Comparison of ENCODE assay signal across 10 cellular contexts in genomic region chr16:1002399-1003161, GRCh38. TPM values are rescaled to one million over a fixed set of nuclear protein-coding genes. Genes with fewer than 3 reads are reported as not detected.
A peak's percentile ranks its signal among the peaks of the same experiment; 100 is the strongest.
DNase-seq lines count a peak whose midpoint lies in the region; ATAC-seq, FAIRE-seq and TF ChIP-seq lines count a peak whose summit lies in the region.
"Had no signal": no experiment of that assay in that cellular context is flagged by ENCODE, and none has a peak within 500 bp of the region (broad histone marks: within the 10 kb centered on the region; RNA-seq: fewer than 3 reads in every experiment).

No MANE protein-coding gene starts in this region.

- FAIRE-seq in H1 (lab: Jason Lieb, UNC): no peak

- TF ChIP-seq CTCF in activated CD8-positive, alpha-beta T cell treated with anti-CD3 and anti-CD28 coated beads for 36 hours (IDR thresholded peaks at IDR 0.05): no peak
- TF ChIP-seq CTCF in H1 (IDR thresholded peaks at IDR 0.05; ENCODE audit: control extremely low read depth in 1 of 3, insufficient read depth in 1 of 3, low read depth in 1 of 3, low read length in 3 of 3) (no peak), prostate gland (IDR thresholded peaks at IDR 0.05) (no peak)

- H3K27ac ChIP-seq in H1 (ENCODE audit: low read depth, low read length) (no peak overlapping the region), prostate gland (no peak overlapping the region)
- H3K27ac ChIP-seq: parathyroid adenoma had no signal

- H4K8ac ChIP-seq in H1 (ENCODE audit: extremely low read depth, insufficient read depth, low read length): peak overlapping the region; percentile 18; the same call in 1 of the 2 replicates

- no peak overlapping the region for H3K9ac ChIP-seq in H1 (replicated peaks in 1 of 4; ENCODE audit: extremely low read depth in 1 of 4, low read depth in 3 of 4, low read length in 3 of 4)
- H3K9ac ChIP-seq: parathyroid adenoma had no signal

- no peaks in the 10 kb centered on the region for H4K20me1 ChIP-seq in H1 (replicated peaks in 1 of 2; ENCODE audit: control insufficient read depth in 1 of 2, insufficient read depth in 2 of 2, low read length in 2 of 2)

- peak overlapping the region; percentile 61 for H3K27ac Mint-ChIP-seq in activated CD8-positive, alpha-beta T cell treated with anti-CD3 and anti-CD28 coated beads for 36 hours
- H3K27ac Mint-ChIP-seq: T-helper 1 cell treated with Interleukin-12 subunit alpha and Interleukin-12 subunit beta and Interleukin-4 antibody, amounts not matched to agents 30 μg/mL and 1 μg/mL, for 36 hours had no signal

- no peak overlapping the region for H4K5ac ChIP-seq in H1 (ENCODE audit: insufficient read length, low read depth, low read length)

- H2BK20ac ChIP-seq in H1 (ENCODE audit: low read length): no peak overlapping the region

- no peaks in the 10 kb centered on the region for H3K36me3 Mint-ChIP-seq in activated CD8-positive, alpha-beta T cell treated with anti-CD3 and anti-CD28 coated beads for 36 hours (ENCODE audit: low read depth)

- H3K18ac ChIP-seq in H1 (ENCODE audit: extremely low read depth, low read length): no peak overlapping the region; the same call in 1 of the 2 replicates

- H2BK12ac ChIP-seq in H1 (ENCODE audit: low read depth, low read length): no peak overlapping the region

- TF ChIP-seq RAD21 in H1 (IDR thresholded peaks at IDR 0.05 in 1 of 2, conservative IDR thresholded peaks at IDR 0.05 in 1 of 2; ENCODE audit: low read depth in 2 of 2, low read length in 2 of 2): no peak

- peak; percentile 69 for ATAC-seq in activated CD8-positive, alpha-beta T cell treated with anti-CD3 and anti-CD28 coated beads for 36 hours
- ATAC-seq in HG03521 (IDR thresholded peaks at IDR 0.05; ENCODE audit: unreplicated experiment) (no peak), GM18520 (IDR thresholded peaks at IDR 0.05; ENCODE audit: unreplicated experiment) (no peak)

- H3K4me1 Mint-ChIP-seq in activated CD8-positive, alpha-beta T cell treated with anti-CD3 and anti-CD28 coated beads for 36 hours (ENCODE audit: low read depth): peaks cover 53% of the 10 kb centered on the region

- no peak overlapping the region for H2BK5ac ChIP-seq in H1 (ENCODE audit: low read depth, low read length)

- no peak for TF ChIP-seq EP300 in H1 (IDR thresholded peaks at IDR 0.05; ENCODE audit: borderline replicate concordance in 1 of 2, low read depth in 2 of 2, low read length in 2 of 2)

- 93% methylated on average over 31 of the region's 46 CpGs; no CpG with 5 or more reads in 1 of the 2 experiments for WGBS in H1 (ENCODE audit: extremely low coverage in 1 of 2, insufficient coverage in 1 of 2, insufficient read length in 1 of 2, insufficient replicate concordance in 2 of 2, low coverage in 1 of 2, low lambda C conversion rate in 2 of 2, missing lambda C conversion rate in 1 of 2), 2 experiments
- WGBS in prostate gland: 69% methylated on average over 43 of the region's 46 CpGs

- no peak overlapping the region for H3K56ac ChIP-seq in H1 (replicated peaks; ENCODE audit: insufficient read length, low read depth, low read length)

- DNase-seq in NCI-H146 (lab: John Stamatoyannopoulos, UW) (peak; percentile 31), NCI-H146 treated with DMSO at 0.1 percent for 48 hours (lab: John Stamatoyannopoulos, UW; ENCODE audit: unreplicated experiment) (no peak), H1 (ENCODE audit: low read depth in 1 of 2, low spot score in 2 of 2) (no peak), prostate gland (ENCODE audit: low spot score) (no peak)
- peak; percentile 94 for DNase-seq in activated CD8-positive, alpha-beta T cell treated with anti-CD3 and anti-CD28 coated beads for 36 hours
- DNase-seq in stimulated activated CD4-positive, alpha-beta T cell treated with anti-CD3 and anti-CD28 coated beads, Interleukin-15, amount 100 ng/mL, for 1 hour (ENCODE audit: low read depth in 1 of 2, low spot score in 1 of 2): peak; percentile 39 to 64

- H3K79me1 ChIP-seq in H1 (ENCODE audit: low read depth, low read length): no peaks in the 10 kb centered on the region

- no peak overlapping the region for H2AK5ac ChIP-seq in H1 (ENCODE audit: low read depth, low read length)

- POLR2A ChIA-PET in activated CD8-positive, alpha-beta T cell treated with anti-CD3 and anti-CD28 coated beads for 36 hours (lab: Charles Lee): interaction anchor here (0.9 to 1.8 kb wide), 3 partner anchors 17 to 26 kb away, joined by 3 to 5 read pairs (median 4); partner anchors contain the start of gene SOX8
- POLR2A ChIA-PET in H1 (lab: Charles Lee; ENCODE audit: partially characterized antibody): no interaction called here

- H3K36me3 ChIP-seq in H1 (ENCODE audit: control insufficient read depth in 2 of 4, insufficient read depth in 4 of 4, low read length in 3 of 4) (no peaks in the 10 kb centered on the region), prostate gland (no peaks in the 10 kb centered on the region)

- no peaks in the 10 kb centered on the region for H3K27me3 Mint-ChIP-seq in activated CD8-positive, alpha-beta T cell treated with anti-CD3 and anti-CD28 coated beads for 36 hours

- H3K9me3 Mint-ChIP-seq in activated CD8-positive, alpha-beta T cell treated with anti-CD3 and anti-CD28 coated beads for 36 hours: no peaks in the 10 kb centered on the region
- H3K9me3 Mint-ChIP-seq: T-helper 1 cell treated with Interleukin-12 subunit alpha and Interleukin-12 subunit beta and Interleukin-4 antibody, amounts not matched to agents 30 μg/mL and 1 μg/mL, for 36 hours had no signal

- no peaks in the 10 kb centered on the region for H3K79me2 ChIP-seq in H1 (ENCODE audit: control insufficient read depth in 1 of 2, insufficient read depth in 2 of 2, low read length in 2 of 2)
- H3K79me2 ChIP-seq: parathyroid adenoma had no signal

- H2BK120ac ChIP-seq in H1 (replicated peaks; ENCODE audit: low read depth, low read length): no peak overlapping the region

- CTCF ChIA-PET in activated CD8-positive, alpha-beta T cell treated with anti-CD3 and anti-CD28 coated beads for 36 hours (lab: Charles Lee): interaction anchor here (1.8 kb wide), 1 partner anchor 55 kb away, joined by 5 read pairs; no protein-coding TSS in a partner anchor
- CTCF ChIA-PET in H1 (lab: Charles Lee; ENCODE audit: partially characterized antibody): interaction anchor here (1.1 kb wide), 1 partner anchor 54 kb away, joined by 3 read pairs; no protein-coding TSS in a partner anchor

- no peak overlapping the region for H2AFZ ChIP-seq in H1 (ENCODE audit: low read length)
- H2AFZ ChIP-seq: parathyroid adenoma had no signal

- H3K23me2 ChIP-seq in H1 (ENCODE audit: low read depth, low read length): no peaks in the 10 kb centered on the region

- no peak overlapping the region for H2BK15ac ChIP-seq in H1 (ENCODE audit: low read length)

- no peaks in the 10 kb centered on the region; a peak in 1 of 7 replicates for H3K4me1 ChIP-seq in H1 (replicated peaks in 1 of 4; ENCODE audit: control insufficient read depth in 3 of 4, insufficient read depth in 4 of 4, low read length in 3 of 4)
- no peaks in the 10 kb centered on the region for H3K4me1 ChIP-seq in prostate gland (replicated peaks)
- H3K4me1 ChIP-seq: parathyroid adenoma had no signal

- no peak overlapping the region for H4K91ac ChIP-seq in H1 (replicated peaks; ENCODE audit: insufficient read length, low read length)

- no peak overlapping the region for H3K4me2 ChIP-seq in H1 (ENCODE audit: insufficient read depth in 1 of 2, low read depth in 2 of 2, low read length in 2 of 2)

- TF ChIP-seq POLR2A in H1 (IDR thresholded peaks at IDR 0.05; ENCODE audit: control extremely low read depth in 1 of 2, low read depth in 2 of 2, low read length in 2 of 2): no peak
- TF ChIP-seq POLR2A in prostate gland (IDR thresholded peaks at IDR 0.05): no peak

- H3K23ac ChIP-seq in H1 (ENCODE audit: insufficient read length): no peak overlapping the region

- H3K27me3 ChIP-seq in H1 (replicated peaks in 1 of 4; ENCODE audit: control insufficient read depth in 3 of 4, extremely low read depth in 1 of 4, insufficient read depth in 3 of 4, low read length in 3 of 4) (no peaks in the 10 kb centered on the region), prostate gland (replicated peaks; ENCODE audit: insufficient read depth) (no peaks in the 10 kb centered on the region)

- intact Hi-C loops in activated CD8-positive, alpha-beta T cell treated with anti-CD3 and anti-CD28 coated beads for 36 hours (cut with micrococcal nuclease): no loop called here
- intact Hi-C loops in prostate gland (cut with DNase I): no loop called here

- peak overlapping the region; percentile 26 for H3K4me3 Mint-ChIP-seq in activated CD8-positive, alpha-beta T cell treated with anti-CD3 and anti-CD28 coated beads for 36 hours
- H3K4me3 Mint-ChIP-seq: T-helper 1 cell treated with Interleukin-12 subunit alpha and Interleukin-12 subunit beta and Interleukin-4 antibody, amounts not matched to agents 30 μg/mL and 1 μg/mL, for 36 hours had no signal

- H3K9me3 ChIP-seq in H1 (ENCODE audit: insufficient read depth in 2 of 2, low read depth in 1 of 2, low read length in 1 of 2) (peaks cover 0 to 34% of the 10 kb centered on the region in 2 experiments; a peak in 1 of 4 replicates), prostate gland (no peaks in the 10 kb centered on the region)

- no peak overlapping the region for H3K4me3 ChIP-seq in H1 (ENCODE audit: extremely low read depth in 1 of 4, insufficient read depth in 2 of 4, low read depth in 3 of 4, low read length in 4 of 4)
- H3K4me3 ChIP-seq in prostate gland: no peak overlapping the region

- no peak overlapping the region for H3K14ac ChIP-seq in H1 (ENCODE audit: insufficient read length)

- no peak overlapping the region for H3K4ac ChIP-seq in H1 (replicated peaks; ENCODE audit: insufficient read length, low read depth, low read length)

RNA-seq across cellular contexts. Expression of gene SOX8, which starts 21.0 kb away (rescaled TPM):
- total RNA-seq in activated CD8-positive, alpha-beta T cell treated with anti-CD3 and anti-CD28 coated beads for 36 hours: 1 to 10 TPM; 1.6 to 2.1 TPM
- total RNA-seq in H1 (2021; fragmentation: NEBNext Ultra II Directional; extraction: Animal tissue kit (Norgen Biotek cat#: 25700)): 5.7 and 6.4 TPM in 2 replicates
- 2.2 and 4.5 TPM in 2 replicates for polyA plus RNA-seq in H1 (2011; rRNA removed)
- polyA plus RNA-seq in H1 (2011; cell fraction: cytosol; rRNA removed): 3.4 TPM
- polyA plus RNA-seq in H1 (2011; cell fraction: nucleus; rRNA removed): 6.4 TPM
- 2.6 to 3.6 TPM (median 3.4 TPM) in 4 replicates for polyA plus RNA-seq in H1 (2012, experiment 1 of 2)
- polyA plus RNA-seq in H1 (2012, experiment 2 of 2): 3.8 TPM
- polyA plus RNA-seq in H1 (2013, experiment 1 of 2): 4.4 TPM
- 4.6 TPM for polyA plus RNA-seq in H1 (2013, experiment 2 of 2)
- 0.51 and 1.2 TPM in 2 replicates for polyA minus RNA-seq in H1 (2011; rRNA and poly(A)+ RNA removed)
- polyA minus RNA-seq in H1 (2011; cell fraction: cytosol; rRNA and poly(A)+ RNA removed): 1.8 TPM
- 3.5 TPM for polyA minus RNA-seq in H1 (2011; cell fraction: nucleus; rRNA and poly(A)+ RNA removed)
- 10 to 100 TPM in 1 of 2 donors, under 1 TPM in 1; 0.59 to 11.9 TPM for total RNA-seq in prostate gland

RNA-seq across cellular contexts. Expression of gene LMF1, which starts 31.8 kb away (rescaled TPM):
- total RNA-seq in activated CD8-positive, alpha-beta T cell treated with anti-CD3 and anti-CD28 coated beads for 36 hours: 1 to 10 TPM; 8.7 to 9.7 TPM
- total RNA-seq in H1 (2021; fragmentation: NEBNext Ultra II Directional; extraction: Animal tissue kit (Norgen Biotek cat#: 25700)): 3.5 and 5.1 TPM in 2 replicates
- 9.0 and 9.1 TPM in 2 replicates for polyA plus RNA-seq in H1 (2011; rRNA removed)
- polyA plus RNA-seq in H1 (2011; cell fraction: cytosol; rRNA removed): 3.9 TPM
- polyA plus RNA-seq in H1 (2011; cell fraction: nucleus; rRNA removed): 13.2 TPM
- polyA plus RNA-seq in H1 (2012, experiment 1 of 2): 3.0 to 6.8 TPM (median 5.8 TPM) in 4 replicates
- polyA plus RNA-seq in H1 (2012, experiment 2 of 2): 4.3 TPM
- 4.6 TPM for polyA plus RNA-seq in H1 (2013, experiment 1 of 2)
- 4.0 TPM for polyA plus RNA-seq in H1 (2013, experiment 2 of 2)
- 9.2 and 12.6 TPM in 2 replicates for polyA minus RNA-seq in H1 (2011; rRNA and poly(A)+ RNA removed)
- polyA minus RNA-seq in H1 (2011; cell fraction: cytosol; rRNA and poly(A)+ RNA removed): 2.3 TPM
- polyA minus RNA-seq in H1 (2011; cell fraction: nucleus; rRNA and poly(A)+ RNA removed): 11.4 TPM
- 10 to 100 TPM; 86.1 to 87.5 TPM for total RNA-seq in prostate gland

Comparison
In these comparisons a context has a peak if more than half of its experiments do, and no peak if none do; other contexts are left out.
1. DNase-seq: peak in NCI-H146 (single experiment), activated CD8-positive, alpha-beta T cell treated with anti-CD3 and anti-CD28 coated beads for 36 hours (single experiment) and stimulated activated CD4-positive, alpha-beta T cell treated with anti-CD3 and anti-CD28 coated beads, Interleukin-15, amount 100 ng/mL, for 1 hour (2 of 2); none in NCI-H146 treated with DMSO at 0.1 percent for 48 hours (single experiment), H1 (0 of 2) and prostate gland (single experiment).
2. RNA of gene LMF1, which starts 31.8 kb away (total RNA-seq): 86.1 to 87.5 TPM in prostate gland; 8.7 to 9.7 TPM in activated CD8-positive, alpha-beta T cell treated with anti-CD3 and anti-CD28 coated beads for 36 hours and 3.5 to 5.1 TPM in H1; every median in the first group is over 4 times any median in the second.